ENCODE assay signal across 12 cellular contexts in the genomic region with DNA sequence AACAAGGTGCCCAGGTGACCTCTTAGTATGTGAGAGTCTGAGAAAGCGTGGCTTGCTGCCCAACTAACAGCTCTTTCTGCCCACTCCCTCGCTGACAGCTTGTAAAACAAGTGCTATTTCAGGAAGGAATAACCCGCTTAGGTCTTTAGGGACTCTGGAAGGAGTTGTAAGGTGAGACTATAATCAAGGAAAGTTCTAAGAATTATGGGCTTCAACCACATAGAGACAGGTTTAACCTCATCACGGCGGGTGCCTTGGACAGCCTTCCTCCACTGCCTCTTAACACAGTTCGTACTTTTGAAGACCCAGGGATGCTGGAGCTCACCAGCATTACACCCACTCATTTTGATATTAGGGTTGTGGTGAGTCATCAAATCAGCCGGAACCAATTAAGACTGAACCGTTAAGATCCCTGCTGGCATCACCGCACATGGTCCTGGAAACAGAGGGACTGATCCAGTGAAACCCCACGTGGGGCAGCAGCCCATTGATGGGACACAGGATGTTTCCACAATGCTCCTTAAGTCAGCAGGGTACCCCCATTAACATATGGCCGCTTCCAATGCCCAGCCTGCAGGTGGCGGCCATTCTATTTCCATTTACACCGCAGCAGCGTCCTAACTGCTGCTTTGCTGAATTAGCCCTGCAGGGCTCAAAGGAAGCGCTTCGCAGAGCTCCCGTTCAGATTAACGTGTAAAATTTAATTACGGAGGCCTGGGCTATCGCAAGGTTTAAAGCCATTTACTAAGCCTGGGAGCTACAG.
A peak's percentile ranks its signal among the peaks of the same experiment; 100 is the strongest.
DNase-seq lines count a peak whose midpoint lies in the region; ATAC-seq, FAIRE-seq and TF ChIP-seq lines count a peak whose summit lies in the region.
"Had no signal": no experiment of that assay in that cellular context is flagged by ENCODE, and none has a peak within 500 bp of the region (broad histone marks: within the 10 kb centered on the region; RNA-seq: fewer than 3 reads in every experiment).

No MANE protein-coding gene starts in this region.

- H3K79me2 ChIP-seq in H1 (ENCODE audit: control insufficient read depth in 1 of 2, insufficient read depth in 2 of 2, low read length in 2 of 2) = no peaks in the 10 kb centered on the region

- H4K8ac ChIP-seq in H1 (ENCODE audit: extremely low read depth, insufficient read depth, low read length) (no peak overlapping the region), neuronal stem cell (ENCODE audit: low read depth, low read length) (no peak overlapping the region)

- H2BK12ac ChIP-seq in H1 (ENCODE audit: low read depth, low read length) (peak overlapping the region; percentile 1; the same call in 1 of the 2 replicates), neuronal stem cell (ENCODE audit: low read length) (no peak overlapping the region)

- H2BK15ac ChIP-seq in H1 (ENCODE audit: low read length) = 0 out of 2 replicates have a peak overlapping the region, but pooled peaks have one; percentile 18
- no peak overlapping the region for H2BK15ac ChIP-seq in neuronal stem cell (ENCODE audit: low read length)

- peak; percentile 53 to 63 for TF ChIP-seq RAD21 in H1 (IDR thresholded peaks at IDR 0.05 in 1 of 2, conservative IDR thresholded peaks at IDR 0.05 in 1 of 2; ENCODE audit: low read depth in 2 of 2, low read length in 2 of 2)

- H2AFZ ChIP-seq in H1 (ENCODE audit: low read length) (no peak overlapping the region), neuronal stem cell (ENCODE audit: low read length) (no peak overlapping the region)

- H4K20me1 ChIP-seq in H1 (replicated peaks in 1 of 2; ENCODE audit: control insufficient read depth in 1 of 2, insufficient read depth in 2 of 2, low read length in 2 of 2) = no peaks in the 10 kb centered on the region

- peak; percentile 38 for DNase-seq in GM12865 (ENCODE audit: low read depth)
- peak; percentile 4 for DNase-seq in M059J (ENCODE audit: low read depth)
- peak; percentile 57 to 77 for DNase-seq in H1 (ENCODE audit: low read depth in 1 of 2, low spot score in 2 of 2)
- DNase-seq in neuronal stem cell (ENCODE audit: low spot score) = peak; percentile 29
- no peak for DNase-seq in activated T-cell treated with anti-CD3 and anti-CD28 coated beads, Interleukin-2, amount 50 U/mL, for 72 hours
- no peak for DNase-seq in stimulated activated CD4-positive, alpha-beta T cell treated with anti-CD3 and anti-CD28 coated beads, Interleukin-4, amount 100 ng/mL, for 24 hours
- DNase-seq: activated gamma-delta T cell treated with Interleukin-2 at 50 U/mL for 16 hours; effector CD4-positive, alpha-beta T cell; NCI-H774 had no signal

- no peak for ATAC-seq in activated T-cell treated with anti-CD3 and anti-CD28 coated beads, Interleukin-2, amount 50 U/mL, for 72 hours (replicated peaks in 1 of 2)
- ATAC-seq in GM19463 (IDR thresholded peaks at IDR 0.05; ENCODE audit: unreplicated experiment) (no peak), HG03571 (IDR thresholded peaks at IDR 0.05; ENCODE audit: unreplicated experiment) (no peak)

- H4K5ac ChIP-seq in H1 (ENCODE audit: insufficient read length, low read depth, low read length) = no peak overlapping the region

- H3K79me1 ChIP-seq in H1 (ENCODE audit: low read depth, low read length) (no peaks in the 10 kb centered on the region), neuronal stem cell (ENCODE audit: low read depth, low read length) (no peaks in the 10 kb centered on the region)

- CTCF ChIA-PET in H1 (lab: Charles Lee; ENCODE audit: partially characterized antibody) = interaction anchor here (0.6 to 3.9 kb wide), 28 partner anchors 9 to 403 kb away, joined by 3 to 15 read pairs (median 3); no protein-coding TSS in a partner anchor

- H3K56ac ChIP-seq in H1 (replicated peaks; ENCODE audit: insufficient read length, low read depth, low read length) = no peak overlapping the region

- FAIRE-seq in H1 (lab: Jason Lieb, UNC) = peak; percentile 97

- H3K9me3 ChIP-seq in H1 (ENCODE audit: insufficient read depth in 2 of 2, low read depth in 1 of 2, low read length in 1 of 2) (peaks cover 15 to 23% of the 10 kb centered on the region in 2 experiments; a peak in 3 of 4 replicates), neuronal stem cell (replicated peaks in 1 of 2; ENCODE audit: control insufficient read depth in 2 of 2, insufficient read depth in 1 of 2, low read depth in 1 of 2, low read length in 2 of 2) (peaks cover 7% of the 10 kb centered on the region in 2 donors)
- H3K9me3 ChIP-seq: thyroid gland had no signal

- no peak overlapping the region for H3K27ac Mint-ChIP-seq in activated T-cell treated with anti-CD3 and anti-CD28 coated beads, Interleukin-2, amount 50 U/mL, for 72 hours

- H3K36me3 ChIP-seq in H1 (ENCODE audit: control insufficient read depth in 2 of 4, insufficient read depth in 4 of 4, low read length in 3 of 4) (no peaks in the 10 kb centered on the region), neuronal stem cell (replicated peaks in 1 of 2; ENCODE audit: control insufficient read depth in 2 of 2, insufficient read depth in 2 of 2, low read length in 2 of 2) (no peaks in the 10 kb centered on the region)
- H3K36me3 ChIP-seq: thyroid gland had no signal

- H2BK120ac ChIP-seq in H1 (replicated peaks; ENCODE audit: low read depth, low read length) (peak overlapping the region; percentile 41), neuronal stem cell (ENCODE audit: low read depth, low read length) (no peak overlapping the region)

- H4K91ac ChIP-seq in H1 (replicated peaks; ENCODE audit: insufficient read length, low read length) (peak overlapping the region; percentile 37), neuronal stem cell (ENCODE audit: low read depth, low read length, poor library complexity) (no peak overlapping the region)

- no peak overlapping the region for H3K27ac ChIP-seq in H1 (ENCODE audit: low read depth, low read length)
- H3K27ac ChIP-seq in neuronal stem cell (replicated peaks; ENCODE audit: low read length) = no peak overlapping the region
- H3K27ac ChIP-seq: thyroid gland had no signal

- H2BK5ac ChIP-seq in H1 (ENCODE audit: low read depth, low read length) (peak overlapping the region; percentile 1; the same call in 1 of the 2 replicates), neuronal stem cell (ENCODE audit: low read length) (no peak overlapping the region)

- H3K4me1 ChIP-seq in H1 (replicated peaks in 1 of 4; ENCODE audit: control insufficient read depth in 3 of 4, insufficient read depth in 4 of 4, low read length in 3 of 4) = peaks cover 0 to 6% (median 2%) of the 10 kb centered on the region in 4 experiments; a peak in 4 of 7 replicates
- H3K4me1 ChIP-seq in neuronal stem cell (ENCODE audit: control insufficient read depth in 2 of 2, insufficient read depth in 1 of 2, low read depth in 1 of 2, low read length in 2 of 2) = peaks cover 0 to 6% of the 10 kb centered on the region in 2 donors
- H3K4me1 ChIP-seq: thyroid gland had no signal

- H3K4ac ChIP-seq in H1 (replicated peaks; ENCODE audit: insufficient read length, low read depth, low read length) (peak overlapping the region; percentile 50), neuronal stem cell (ENCODE audit: low read length) (no peak overlapping the region)

- TF ChIP-seq EP300 in H1 (IDR thresholded peaks at IDR 0.05; ENCODE audit: borderline replicate concordance in 1 of 2, low read depth in 2 of 2, low read length in 2 of 2) = no peak

- no peak for TF ChIP-seq CTCF in GM12865 (IDR thresholded peaks at IDR 0.05; ENCODE audit: insufficient read depth, low read depth, low read length, missing control alignments)
- TF ChIP-seq CTCF in H1 (IDR thresholded peaks at IDR 0.05; ENCODE audit: control extremely low read depth in 1 of 3, insufficient read depth in 1 of 3, low read depth in 1 of 3, low read length in 3 of 3) = peak; percentile 54 to 73 (median 66)

- H3K18ac ChIP-seq in H1 (ENCODE audit: extremely low read depth, low read length) = peak overlapping the region; percentile 54
- peak overlapping the region; percentile 24 for H3K18ac ChIP-seq in neuronal stem cell (ENCODE audit: low read length)

- H3K4me1 Mint-ChIP-seq in activated T-cell treated with anti-CD3 and anti-CD28 coated beads, Interleukin-2, amount 50 U/mL, for 72 hours (ENCODE audit: low read depth) = peaks cover 14% of the 10 kb centered on the region

- H3K4me3 ChIP-seq in GM12865 (ENCODE audit: low read depth, low read length) (no peak overlapping the region), H1 (ENCODE audit: extremely low read depth in 1 of 4, insufficient read depth in 2 of 4, low read depth in 3 of 4, low read length in 4 of 4) (peak overlapping the region in 1 of 4 experiments; percentile 23; a peak in 1 of 8 replicates), neuronal stem cell (ENCODE audit: low read length in 2 of 2) (no peak overlapping the region)
- H3K4me3 ChIP-seq: thyroid gland had no signal

- 26% methylated on average over 20 of the region's 20 CpGs; no CpG with 5 or more reads in 1 of the 2 experiments for WGBS in H1 (ENCODE audit: extremely low coverage in 1 of 2, insufficient coverage in 1 of 2, insufficient read length in 1 of 2, insufficient replicate concordance in 2 of 2, low coverage in 1 of 2, low lambda C conversion rate in 2 of 2, missing lambda C conversion rate in 1 of 2), 2 experiments
- no CpG with 5 or more reads among the region's 20 CpGs for WGBS in neuronal stem cell (ENCODE audit: extremely low coverage in 2 of 2, insufficient read length in 2 of 2, insufficient replicate concordance in 1 of 2), 2 donors

- TF ChIP-seq POLR2A in H1 (IDR thresholded peaks at IDR 0.05; ENCODE audit: control extremely low read depth in 1 of 2, low read depth in 2 of 2, low read length in 2 of 2) = peak; percentile 89 to 96

- H3K23me2 ChIP-seq in H1 (ENCODE audit: low read depth, low read length) = no peaks in the 10 kb centered on the region

- POLR2A ChIA-PET in H1 (lab: Charles Lee; ENCODE audit: partially characterized antibody) = interaction anchor here (0.7 to 2.6 kb wide), 14 partner anchors 9 to 398 kb away, joined by 3 to 7 read pairs (median 4); a partner anchor contains a TSS

- H3K27me3 ChIP-seq in H1 (replicated peaks in 1 of 4; ENCODE audit: control insufficient read depth in 3 of 4, extremely low read depth in 1 of 4, insufficient read depth in 3 of 4, low read length in 3 of 4) (peaks cover 0 to 28% (median 17%) of the 10 kb centered on the region in 4 experiments; a peak in 4 of 7 replicates), neuronal stem cell (ENCODE audit: control insufficient read depth in 3 of 3, insufficient read depth in 3 of 3, low read depth in 1 of 3, low read length in 3 of 3) (peaks cover 0 to 19% (median 0%) of the 10 kb centered on the region in 3 experiments)
- H3K27me3 ChIP-seq: thyroid gland had no signal

- H3K23ac ChIP-seq in H1 (ENCODE audit: insufficient read length) (no peak overlapping the region), neuronal stem cell (ENCODE audit: low read depth, low read length, poor library complexity) (no peak overlapping the region)

- H2AK5ac ChIP-seq in H1 (ENCODE audit: low read depth, low read length) = no peak overlapping the region
- H2AK5ac ChIP-seq in neuronal stem cell (ENCODE audit: low read depth, low read length) = no peak overlapping the region

- H3K4me2 ChIP-seq in H1 (ENCODE audit: insufficient read depth in 1 of 2, low read depth in 2 of 2, low read length in 2 of 2) (peak overlapping the region; percentile 2 to 44; a peak in 2 of 4 replicates), neuronal stem cell (ENCODE audit: insufficient read depth, low read length, poor library complexity, severe bottlenecking) (no peak overlapping the region)

- H2BK20ac ChIP-seq in H1 (ENCODE audit: low read length) = peak overlapping the region; percentile 6; the same call in 1 of the 2 replicates

- H3K36me3 Mint-ChIP-seq in activated T-cell treated with anti-CD3 and anti-CD28 coated beads, Interleukin-2, amount 50 U/mL, for 72 hours (ENCODE audit: insufficient read depth in 2 of 2) = no peaks in the 10 kb centered on the region

- no peaks in the 10 kb centered on the region for H3K9me3 Mint-ChIP-seq in activated T-cell treated with anti-CD3 and anti-CD28 coated beads, Interleukin-2, amount 50 U/mL, for 72 hours

- H3K14ac ChIP-seq in H1 (ENCODE audit: insufficient read length) = no peak overlapping the region
- H3K14ac ChIP-seq in neuronal stem cell (ENCODE audit: low read length) = no peak overlapping the region

- H3K27me3 Mint-ChIP-seq in activated T-cell treated with anti-CD3 and anti-CD28 coated beads, Interleukin-2, amount 50 U/mL, for 72 hours (ENCODE audit: low read depth) = no peaks in the 10 kb centered on the region

- H3K4me3 Mint-ChIP-seq in activated T-cell treated with anti-CD3 and anti-CD28 coated beads, Interleukin-2, amount 50 U/mL, for 72 hours = no peak overlapping the region

- H3K9ac ChIP-seq in H1 (replicated peaks in 1 of 4; ENCODE audit: extremely low read depth in 1 of 4, low read depth in 3 of 4, low read length in 3 of 4) = no peak overlapping the region
- H3K9ac ChIP-seq in neuronal stem cell (ENCODE audit: low read depth, low read length, poor library complexity) = no peak overlapping the region

Comparison
In these comparisons a context has a peak if more than half of its experiments do, and no peak if none do; other contexts are left out.
1. DNase-seq: peak in GM12865 (single experiment), M059J (single experiment), H1 (2 of 2) and neuronal stem cell (single experiment); none in activated T-cell treated with anti-CD3 and anti-CD28 coated beads, Interleukin-2, amount 50 U/mL, for 72 hours (0 of 2) and stimulated activated CD4-positive, alpha-beta T cell treated with anti-CD3 and anti-CD28 coated beads, Interleukin-4, amount 100 ng/mL, for 24 hours (single experiment).